In genomic region chr2:73063909-73064875, GRCh38 we compare ENCODE assay signal across 1 cellular context.
TF ChIP-seq lines count a peak whose summit lies in the region.

No MANE protein-coding gene starts in this region.

TF ChIP-seq in K562, 482 proteins besides CTCF, POLR2A, EP300 and RAD21 (continued from another document and continues in another):
- 0 out of 2 replicates have a peak, but pooled peaks have one; percentile 62 for TF ChIP-seq ZBTB26 (CRISPR knock-in tag; IDR thresholded peaks at IDR 0.05)
- no peak for TF ChIP-seq LCOR (CRISPR knock-in tag; IDR thresholded peaks at IDR 0.05)
- TF ChIP-seq KLF10 (CRISPR knock-in tag; IDR thresholded peaks at IDR 0.05): no peak
- TF ChIP-seq ATF7 (IDR thresholded peaks at IDR 0.05): peak; percentile 30; the same call in 1 of the 2 replicates
- TF ChIP-seq MED1 (CRISPR knock-in tag; IDR thresholded peaks at IDR 0.05; ENCODE audit: borderline replicate concordance): no peak
- no peak for TF ChIP-seq ZNF23 (CRISPR knock-in tag; IDR thresholded peaks at IDR 0.05)
- peak; percentile 65; the same call in 1 of the 2 replicates for TF ChIP-seq NFE2L1 (tag; IDR thresholded peaks at IDR 0.05; ENCODE audit: borderline replicate concordance, low read depth)
- TF ChIP-seq MNT (conservative IDR thresholded peaks at IDR 0.05): no peak
- no peak for TF ChIP-seq ZNF609 (CRISPR knock-in tag; IDR thresholded peaks at IDR 0.05; ENCODE audit: borderline replicate concordance)
- no peak for TF ChIP-seq EZH2 (IDR thresholded peaks at IDR 0.05; ENCODE audit: borderline replicate concordance, low read depth, low read length)
- TF ChIP-seq HNRNPL (IDR thresholded peaks at IDR 0.05; ENCODE audit: low read depth, low read length): no peak
- TF ChIP-seq ZBTB17 (CRISPR knock-in tag; IDR thresholded peaks at IDR 0.05): no peak
- no peak for TF ChIP-seq BCOR (IDR thresholded peaks at IDR 0.05)
- TF ChIP-seq KAT7 (CRISPR knock-in tag; IDR thresholded peaks at IDR 0.05; ENCODE audit: borderline replicate concordance): no peak
- TF ChIP-seq NFXL1 (CRISPR knock-in tag; IDR thresholded peaks at IDR 0.05): no peak
- TF ChIP-seq ZNF444 (CRISPR knock-in tag; IDR thresholded peaks at IDR 0.05): no peak
- no peak for TF ChIP-seq YY1 (IDR thresholded peaks at IDR 0.05; ENCODE audit: borderline replicate concordance in 1 of 3, control insufficient read depth in 1 of 3, extremely low read depth in 1 of 3, insufficient read depth in 3 of 3, insufficient read length in 1 of 3, insufficient replicate concordance in 2 of 3, low read depth in 1 of 3, low read length in 2 of 3)
- no peak for TF ChIP-seq HES1 (IDR thresholded peaks at IDR 0.05; ENCODE audit: low read depth)
- no peak for TF ChIP-seq BCLAF1 (IDR thresholded peaks at IDR 0.05; ENCODE audit: borderline replicate concordance in 1 of 2, control insufficient read depth in 1 of 2, low read depth in 2 of 2, low read length in 1 of 2)
- TF ChIP-seq IRF1 (CRISPR knock-in tag; IDR thresholded peaks at IDR 0.05; ENCODE audit: borderline replicate concordance): no peak
- TF ChIP-seq E2F8 (IDR thresholded peaks at IDR 0.05; ENCODE audit: low read depth, partially characterized antibody): no peak
- no peak for TF ChIP-seq MEF2A (IDR thresholded peaks at IDR 0.05; ENCODE audit: control insufficient read depth, low read depth, low read length)
- TF ChIP-seq ZNF696 (CRISPR knock-in tag; conservative IDR thresholded peaks at IDR 0.05): no peak
- TF ChIP-seq ZNF280A (IDR thresholded peaks at IDR 0.05; ENCODE audit: low read depth, partially characterized antibody): no peak
- TF ChIP-seq CCNT2 (IDR thresholded peaks at IDR 0.05; ENCODE audit: borderline replicate concordance, extremely low read depth, insufficient read length, low read depth, low read length): no peak
- 0 out of 2 replicates have a peak, but pooled peaks have one; percentile 23 for TF ChIP-seq ARID2 (IDR thresholded peaks at IDR 0.05)
- TF ChIP-seq ZBTB11 (CRISPR knock-in tag; IDR thresholded peaks at IDR 0.05): no peak
- TF ChIP-seq ARID3A (IDR thresholded peaks at IDR 0.05; ENCODE audit: borderline replicate concordance, low read depth, low read length): no peak
- TF ChIP-seq RFX5 (IDR thresholded peaks at IDR 0.05; ENCODE audit: low read depth, low read length): no peak
- TF ChIP-seq HNRNPUL1 (IDR thresholded peaks at IDR 0.05; ENCODE audit: low read length): no peak
- no peak for TF ChIP-seq HCFC1 (IDR thresholded peaks at IDR 0.05; ENCODE audit: low read depth, low read length)
- no peak for TF ChIP-seq SNIP1 (IDR thresholded peaks at IDR 0.05; ENCODE audit: low read depth)
- no peak for TF ChIP-seq L3MBTL2 (IDR thresholded peaks at IDR 0.05)
- TF ChIP-seq U2AF1 (optimal IDR thresholded peaks at IDR 0.05; ENCODE audit: low read depth, low read length): no peak
- no peak for TF ChIP-seq ZZZ3 (IDR thresholded peaks at IDR 0.05)
- no peak for TF ChIP-seq CEBPG (CRISPR knock-in tag; IDR thresholded peaks at IDR 0.05)
- TF ChIP-seq CEBPG (tag; conservative IDR thresholded peaks at IDR 0.05 in 1 of 2, IDR thresholded peaks at IDR 0.05 in 1 of 2): no peak
- no peak for TF ChIP-seq ZSCAN29 (IDR thresholded peaks at IDR 0.05)
